Comparison of ENCODE assay signal across 8 cellular contexts in genomic region chr2:19900536-19901200, GRCh38. TPM values are rescaled to one million over a fixed set of nuclear protein-coding genes. Genes with fewer than 3 reads are reported as not detected.
DNase-seq lines count a peak whose midpoint lies in the region; ATAC-seq and TF ChIP-seq lines count a peak whose summit lies in the region.

No MANE protein-coding gene starts in this region.

- peak overlapping the region; percentile 93 to 99 (median 97) for H3K4me3 Mint-ChIP-seq in CD4-positive, CD25-positive, alpha-beta regulatory T cell
- peak overlapping the region; percentile 90 for H3K4me3 Mint-ChIP-seq in dendritic cell treated with granulocyte-macrophage colony-stimulating factor and Interleukin-4, amounts not matched to agents 40 ng/mL and 50 ng/mL, for 4 days

- DNase-seq in CD4-positive, CD25-positive, alpha-beta regulatory T cell = peak; percentile 15 to 69 (median 56)
- no peak for DNase-seq in SK-N-MC (ENCODE audit: low read depth, low spot score)
- no peak for DNase-seq in uterus
- DNase-seq in NCI-H226 = no peak
- no peak for DNase-seq in NCI-H524 treated with DMSO at 0.1 percent for 48 hours (lab: John Stamatoyannopoulos, UW)

- H3K27ac ChIP-seq in CD4-positive, CD25-positive, alpha-beta regulatory T cell (ENCODE audit: insufficient read depth, low read length, poor library complexity, severe bottlenecking) = peak overlapping the region; percentile 97
- H3K27ac ChIP-seq in SK-N-MC = no peak overlapping the region; the same call in 1 of the 2 replicates
- H3K27ac ChIP-seq in mesodermal cell (ENCODE audit: low read depth, low read length, severe bottlenecking) = no peak overlapping the region
- H3K27ac ChIP-seq in uterus = peak overlapping the region; percentile 95 to 96

- peaks cover 11 to 43% (median 34%) of the 10 kb centered on the region in 4 donors for H3K4me1 Mint-ChIP-seq in CD4-positive, CD25-positive, alpha-beta regulatory T cell
- peaks cover 32% of the 10 kb centered on the region for H3K4me1 Mint-ChIP-seq in dendritic cell treated with granulocyte-macrophage colony-stimulating factor and Interleukin-4, amounts not matched to agents 40 ng/mL and 50 ng/mL, for 4 days (ENCODE audit: low read depth)

- H3K36me3 Mint-ChIP-seq in CD4-positive, CD25-positive, alpha-beta regulatory T cell = peaks cover 11% of the 10 kb centered on the region
- H3K36me3 Mint-ChIP-seq in dendritic cell treated with granulocyte-macrophage colony-stimulating factor and Interleukin-4, amounts not matched to agents 40 ng/mL and 50 ng/mL, for 4 days (ENCODE audit: low read depth) = peaks cover 24% of the 10 kb centered on the region

- TF ChIP-seq CTCF in uterus (IDR thresholded peaks at IDR 0.05) = no peak

- peaks cover 0 to 3% of the 10 kb centered on the region in 2 experiments for H3K9me3 ChIP-seq in CD4-positive, CD25-positive, alpha-beta regulatory T cell (ENCODE audit: control insufficient read depth in 2 of 2, low read length in 2 of 2)
- H3K9me3 ChIP-seq in SK-N-MC (ENCODE audit: low read depth, low read length) (no peaks in the 10 kb centered on the region), mesodermal cell (ENCODE audit: control insufficient read depth, low read length) (no peaks in the 10 kb centered on the region), uterus (no peaks in the 10 kb centered on the region)

- peaks cover 11% of the 10 kb centered on the region for H3K27me3 Mint-ChIP-seq in CD4-positive, CD25-positive, alpha-beta regulatory T cell
- peaks cover 4% of the 10 kb centered on the region for H3K27me3 Mint-ChIP-seq in dendritic cell treated with granulocyte-macrophage colony-stimulating factor and Interleukin-4, amounts not matched to agents 40 ng/mL and 50 ng/mL, for 4 days

- H3K4me1 ChIP-seq in CD4-positive, CD25-positive, alpha-beta regulatory T cell (ENCODE audit: control insufficient read depth, insufficient read depth, low read length, poor library complexity, severe bottlenecking) = peaks cover 46% of the 10 kb centered on the region
- H3K4me1 ChIP-seq in mesodermal cell (ENCODE audit: control insufficient read depth, insufficient read depth, low read length, poor library complexity, severe bottlenecking) (peaks cover 4% of the 10 kb centered on the region), uterus (peaks cover 0 to 5% of the 10 kb centered on the region in 2 donors)

- 25 to 27% methylated on average over 6 to 7 of the region's 13 CpGs for WGBS in mesodermal cell (ENCODE audit: insufficient coverage in 2 of 2), 2 experiments

- H3K36me3 ChIP-seq in CD4-positive, CD25-positive, alpha-beta regulatory T cell (ENCODE audit: control insufficient read depth, insufficient read depth, low read length) = peaks cover 8% of the 10 kb centered on the region
- H3K36me3 ChIP-seq in SK-N-MC (ENCODE audit: insufficient read depth, low read length) (no peaks in the 10 kb centered on the region), mesodermal cell (ENCODE audit: control insufficient read depth, insufficient read depth, low read length) (no peaks in the 10 kb centered on the region), uterus (no peaks in the 10 kb centered on the region)

- peak overlapping the region; percentile 100 for H3K4me3 ChIP-seq in CD4-positive, CD25-positive, alpha-beta regulatory T cell (ENCODE audit: low read depth, low read length)
- H3K4me3 ChIP-seq in SK-N-MC = peak overlapping the region; percentile 91
- H3K4me3 ChIP-seq in mesodermal cell (ENCODE audit: extremely low read depth, insufficient read depth, low read length, poor library complexity, severe bottlenecking) = peak overlapping the region; percentile 73
- peak overlapping the region; percentile 88 to 94 for H3K4me3 ChIP-seq in uterus

- H3K27me3 ChIP-seq in CD4-positive, CD25-positive, alpha-beta regulatory T cell (ENCODE audit: control insufficient read depth, insufficient read depth, low read length) = peaks cover 2% of the 10 kb centered on the region
- no peaks in the 10 kb centered on the region for H3K27me3 ChIP-seq in uterus

- H3K27ac Mint-ChIP-seq in CD4-positive, CD25-positive, alpha-beta regulatory T cell = peak overlapping the region; percentile 92 to 98 (median 98)
- H3K27ac Mint-ChIP-seq in dendritic cell treated with granulocyte-macrophage colony-stimulating factor and Interleukin-4, amounts not matched to agents 40 ng/mL and 50 ng/mL, for 4 days = peak overlapping the region; percentile 98

- peak overlapping the region; percentile 91 for H3K9ac ChIP-seq in SK-N-MC (ENCODE audit: insufficient read length)

- TF ChIP-seq POLR2A in uterus (IDR thresholded peaks at IDR 0.05) = no peak

- ATAC-seq in CD4-positive, CD25-positive, alpha-beta regulatory T cell (ENCODE audit: low read depth in 2 of 2) = no peak
- ATAC-seq in GM21576 (IDR thresholded peaks at IDR 0.05; ENCODE audit: unreplicated experiment) = peak; percentile 0

- peaks cover 0 to 3% (median 0%) of the 10 kb centered on the region in 7 donors for H3K9me3 Mint-ChIP-seq in CD4-positive, CD25-positive, alpha-beta regulatory T cell
- no peaks in the 10 kb centered on the region for H3K9me3 Mint-ChIP-seq in dendritic cell treated with granulocyte-macrophage colony-stimulating factor and Interleukin-4, amounts not matched to agents 40 ng/mL and 50 ng/mL, for 4 days

- intact Hi-C loops in dendritic cell treated with granulocyte-macrophage colony-stimulating factor and Interleukin-4, amounts not matched to agents 40 ng/mL and 50 ng/mL, for 4 days (cut with micrococcal nuclease) = loop anchor here (1.0 to 5.0 kb wide), 4 partner anchors 92 to 1340 kb away; partner anchors contain the start of genes LDAH, RDH14 and WDR35
- intact Hi-C loops in uterus (cut with DNase I; ENCODE audit: low total_unique reads) = no loop called here

RNA-seq across cellular contexts. Expression of gene TTC32, which starts 1.1 kb away (rescaled TPM):
- total RNA-seq in CD4-positive, CD25-positive, alpha-beta regulatory T cell = 40.6 TPM
- polyA plus RNA-seq in CD4-positive, CD25-positive, alpha-beta regulatory T cell = 10 to 100 TPM; 24.7 to 39.1 (median 29.2) TPM
- polyA plus RNA-seq in mesodermal cell (2013, experiment 1 of 2) = 10.5 TPM
- polyA plus RNA-seq in mesodermal cell (2013, experiment 2 of 2) = 9.8 TPM
- total RNA-seq in uterus = 10 to 100 TPM; 16.7 to 22.6 (median 20.9) TPM

Comparison
In these comparisons a context has a peak if more than half of its experiments do, and no peak if none do; other contexts are left out.
1. DNase-seq: peak in CD4-positive, CD25-positive, alpha-beta regulatory T cell (3 of 3); none in SK-N-MC (single experiment), uterus (0 of 2), NCI-H226 (single experiment) and NCI-H524 treated with DMSO at 0.1 percent for 48 hours (single experiment).
2. H3K27ac ChIP-seq: peak in CD4-positive, CD25-positive, alpha-beta regulatory T cell (single experiment) and uterus (2 of 2); none in SK-N-MC (single experiment) and mesodermal cell (single experiment).
3. Peak in every context shown above with its lines, with median percentiles within 50 percentile points of each other: H3K4me3 ChIP-seq.